In the genomic region with DNA sequence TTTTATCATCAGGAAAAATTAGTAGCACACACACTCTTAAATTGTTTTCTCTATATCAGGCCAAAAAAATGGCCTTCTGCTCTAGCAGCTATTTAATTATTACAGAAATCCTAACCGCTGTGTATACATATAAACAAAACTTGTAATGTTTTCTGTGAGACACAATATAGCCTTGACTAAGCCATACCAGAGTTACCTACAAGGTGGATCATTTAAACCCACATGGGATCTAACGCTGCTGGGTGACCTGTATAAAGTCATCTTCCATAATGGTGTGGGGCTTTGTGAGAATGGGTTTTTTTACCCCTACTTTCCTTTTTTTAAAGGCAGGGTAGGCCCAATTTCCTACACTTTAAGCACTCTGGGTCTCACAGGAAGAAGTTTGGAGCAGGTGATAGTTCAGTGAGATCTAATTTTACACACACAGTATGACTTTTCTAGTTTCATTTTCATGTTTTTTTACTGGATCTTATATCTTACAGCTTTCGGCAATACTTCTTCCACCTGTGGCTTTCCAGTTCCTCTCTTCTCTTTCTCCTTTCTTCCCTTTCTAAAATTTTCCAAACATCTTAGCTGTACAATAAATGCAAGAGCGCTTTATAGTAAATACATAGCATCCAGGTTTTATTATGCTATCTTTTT, we compare ENCODE assay signal across 12 cellular contexts.
DNase-seq lines count a peak whose midpoint lies in the region; ATAC-seq and TF ChIP-seq lines count a peak whose summit lies in the region.
"Had no signal": no experiment of that assay in that cellular context is flagged by ENCODE, and none has a peak within 500 bp of the region (broad histone marks: within the 10 kb centered on the region; RNA-seq: fewer than 3 reads in every experiment).

No MANE protein-coding gene starts in this region.

- DNase-seq in T-helper 2 cell = no peak
- DNase-seq in WERI-Rb-1 = no peak
- DNase-seq in NCI-H1092 treated with DMSO at 0.1 percent for 48 hours (lab: John Stamatoyannopoulos, UW) = no peak
- no peak for DNase-seq in SW 1271 (lab: John Stamatoyannopoulos, UW)
- DNase-seq: activated naive CD4-positive, alpha-beta T cell; NCI-H1694 had no signal

- no peaks in the 10 kb centered on the region for H3K9me3 ChIP-seq in WERI-Rb-1 (ENCODE audit: severe bottlenecking)

- peak overlapping the region; percentile 26 for H3K27ac Mint-ChIP-seq in activated T-helper 17 cell treated with anti-CD3 and anti-CD28 coated beads, Interleukin-2, amount 50 U/mL, for 72 hours

- H3K27me3 Mint-ChIP-seq in activated T-helper 17 cell treated with anti-CD3 and anti-CD28 coated beads, Interleukin-2, amount 50 U/mL, for 72 hours = no peaks in the 10 kb centered on the region

- H3K27me3 ChIP-seq in WERI-Rb-1 (ENCODE audit: insufficient read depth, low read depth, severe bottlenecking) = no peaks in the 10 kb centered on the region

- no peak overlapping the region for H3K4me3 ChIP-seq in WERI-Rb-1 (ENCODE audit: low read depth, low read length)

- H3K4me3 Mint-ChIP-seq in activated T-helper 17 cell treated with anti-CD3 and anti-CD28 coated beads, Interleukin-2, amount 50 U/mL, for 72 hours = peak overlapping the region; percentile 19
- H3K4me3 Mint-ChIP-seq: CD14-positive monocyte had no signal

- ATAC-seq in GM18517 (IDR thresholded peaks at IDR 0.05; ENCODE audit: unreplicated experiment) (peak; percentile 82), GM21367 (IDR thresholded peaks at IDR 0.05; ENCODE audit: unreplicated experiment) (peak; percentile 80), HG03060 (IDR thresholded peaks at IDR 0.05; ENCODE audit: low read depth, unreplicated experiment) (peak; percentile 45)
- ATAC-seq in activated T-helper 17 cell treated with anti-CD3 and anti-CD28 coated beads, Interleukin-2, amount 50 U/mL, for 72 hours (replicated peaks) = peak; percentile 24
- ATAC-seq: Panc1 had no signal

- H3K27ac ChIP-seq in WERI-Rb-1 = no peak overlapping the region

- peaks cover 21% of the 10 kb centered on the region for H3K36me3 Mint-ChIP-seq in activated T-helper 17 cell treated with anti-CD3 and anti-CD28 coated beads, Interleukin-2, amount 50 U/mL, for 72 hours (ENCODE audit: low read depth)

- H3K4me1 Mint-ChIP-seq in activated T-helper 17 cell treated with anti-CD3 and anti-CD28 coated beads, Interleukin-2, amount 50 U/mL, for 72 hours = peaks cover 5% of the 10 kb centered on the region

- no peaks in the 10 kb centered on the region for H3K9me3 Mint-ChIP-seq in activated T-helper 17 cell treated with anti-CD3 and anti-CD28 coated beads, Interleukin-2, amount 50 U/mL, for 72 hours
- H3K9me3 Mint-ChIP-seq: CD14-positive monocyte had no signal

- no peaks in the 10 kb centered on the region; the same call in none of the 2 replicates for H3K36me3 ChIP-seq in WERI-Rb-1

- TF ChIP-seq CTCF in WERI-Rb-1 (IDR thresholded peaks at IDR 0.05; ENCODE audit: low read depth, low read length) = no peak

Comparison
In these comparisons a context has a peak if more than half of its experiments do, and no peak if none do; other contexts are left out.
1. ATAC-seq: peak in every context shown above with its lines; median percentile 82 in GM18517; 80 in GM21367; 45 in HG03060; 24 in activated T-helper 17 cell treated with anti-CD3 and anti-CD28 coated beads, Interleukin-2, amount 50 U/mL, for 72 hours.